In the genomic region with DNA sequence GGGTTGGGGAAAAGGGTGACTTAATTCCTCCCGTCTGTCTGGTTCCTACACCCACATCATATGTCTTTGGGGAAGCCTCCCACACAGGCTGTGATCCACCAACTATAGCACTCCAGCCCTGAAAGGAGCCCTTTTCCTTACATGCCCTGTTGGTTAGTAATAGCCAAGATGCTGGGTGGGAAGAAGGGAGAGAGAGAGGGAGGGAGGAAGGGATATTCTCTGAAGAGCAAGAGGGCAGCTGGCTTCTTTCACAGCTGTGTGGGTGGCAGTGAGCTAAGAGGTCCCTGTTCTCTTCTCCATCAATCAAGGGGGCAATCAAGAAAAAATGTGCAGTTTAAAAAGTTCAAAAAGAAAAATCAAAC, we compare ENCODE assay signal across 14 cellular contexts. TPM values are rescaled to one million over a fixed set of nuclear protein-coding genes. Genes with fewer than 3 reads are reported as not detected.
DNase-seq lines count a peak whose midpoint lies in the region; ATAC-seq, FAIRE-seq and TF ChIP-seq lines count a peak whose summit lies in the region.
"Had no signal": no experiment of that assay in that cellular context is flagged by ENCODE, and none has a peak within 500 bp of the region (broad histone marks: within the 10 kb centered on the region; RNA-seq: fewer than 3 reads in every experiment).

No MANE protein-coding gene starts in this region.

- H3K27ac Mint-ChIP-seq in type B pancreatic cell, result no peak overlapping the region
- H3K27ac Mint-ChIP-seq: activated CD4-positive, alpha-beta T cell treated with anti-CD3 and anti-CD28 coated beads, Interleukin-2, amount 10 ng/mL, durations not matched to agents 7 days and 5 days had no signal

- H3K9me3 Mint-ChIP-seq in type B pancreatic cell, result no peaks in the 10 kb centered on the region
- H3K9me3 Mint-ChIP-seq: activated CD4-positive, alpha-beta T cell treated with anti-CD3 and anti-CD28 coated beads, Interleukin-2, amount 10 ng/mL, durations not matched to agents 7 days and 5 days had no signal

- TF ChIP-seq POLR2A in right lobe of liver (IDR thresholded peaks at IDR 0.05), result no peak
- no peak for TF ChIP-seq POLR2A in thyroid gland (IDR thresholded peaks at IDR 0.05)

- H3K27me3 Mint-ChIP-seq in type B pancreatic cell, result no peaks in the 10 kb centered on the region

- in situ Hi-C loops in astrocyte of the spinal cord (cut with HindIII; ENCODE audit: low sequenced_read_pairs), result no loop called here

- no peak for DNase-seq in HTR-8/SVneo (ENCODE audit: insufficient read length, low spot score)
- DNase-seq in astrocyte of the spinal cord (ENCODE audit: low read depth, low spot score), result peak; percentile 54
- DNase-seq in right lobe of liver, result no peak
- DNase-seq in thyroid gland, result no peak
- DNase-seq in type B pancreatic cell (ENCODE audit: extremely low spot score, unreplicated experiment), result no peak
- no peak for DNase-seq in activated CD8-positive, alpha-beta memory T cell treated with anti-CD3 and anti-CD28 coated beads, Interleukin-2, amount 50 U/mL, for 4 hours
- DNase-seq: activated CD4-positive, alpha-beta T cell treated with anti-CD3 and anti-CD28 coated beads, Interleukin-2, amount 10 ng/mL, durations not matched to agents 7 days and 5 days; activated naive CD4-positive, alpha-beta T cell treated with Interleukin-2 at 50 U/mL for 16 hours; KBM-7; posterior cingulate gyrus; stimulated activated CD4-positive, alpha-beta T cell treated with anti-CD3 and anti-CD28 coated beads, Interleukin-2, amount 100 ng/mL, for 48 hours had no signal

- intact Hi-C loops in right lobe of liver (cut with DNase I), result no loop called here
- intact Hi-C loops in thyroid gland (cut with DNase I), result no loop called here

- H3K27me3 ChIP-seq in right lobe of liver (no peaks in the 10 kb centered on the region), thyroid gland (no peaks in the 10 kb centered on the region)

- H3K9me3 ChIP-seq in right lobe of liver, result no peaks in the 10 kb centered on the region
- H3K9me3 ChIP-seq in thyroid gland, result no peaks in the 10 kb centered on the region

- H3K4me3 Mint-ChIP-seq in type B pancreatic cell, result no peak overlapping the region
- H3K4me3 Mint-ChIP-seq: activated CD4-positive, alpha-beta T cell treated with anti-CD3 and anti-CD28 coated beads, Interleukin-2, amount 10 ng/mL, durations not matched to agents 7 days and 5 days had no signal

- peak; percentile 40 for FAIRE-seq in HTR-8/SVneo (lab: Jason Lieb, UNC)
- FAIRE-seq: frontal cortex had no signal

- H3K4me1 Mint-ChIP-seq in type B pancreatic cell (ENCODE audit: unreplicated experiment), result peaks cover 21% of the 10 kb centered on the region
- H3K4me1 Mint-ChIP-seq: activated CD4-positive, alpha-beta T cell treated with anti-CD3 and anti-CD28 coated beads, Interleukin-2, amount 10 ng/mL, durations not matched to agents 7 days and 5 days had no signal

- no peak for TF ChIP-seq CTCF in astrocyte of the spinal cord (IDR thresholded peaks at IDR 0.05; ENCODE audit: low read depth, low read length)
- TF ChIP-seq CTCF in right lobe of liver (IDR thresholded peaks at IDR 0.05), result no peak
- no peak for TF ChIP-seq CTCF in thyroid gland (IDR thresholded peaks at IDR 0.05)
- no peak for TF ChIP-seq CTCF in type B pancreatic cell (conservative IDR thresholded peaks at IDR 0.05)

- WGBS in right lobe of liver (ENCODE audit: insufficient coverage, low coverage, low lambda C conversion rate, missing lambda C conversion rate), result 55% methylated on average over 1 of the region's 1 CpG
- 55 to 77% methylated on average over 1 of the region's 1 CpG for WGBS in thyroid gland, 2 donors

- no peak overlapping the region for H3K4me3 ChIP-seq in astrocyte of the spinal cord (ENCODE audit: low read depth, low read length)
- H3K4me3 ChIP-seq in right lobe of liver, result no peak overlapping the region
- no peak overlapping the region for H3K4me3 ChIP-seq in thyroid gland (replicated peaks in 1 of 3)
- H3K4me3 ChIP-seq: coronary artery had no signal

- H3K4me1 ChIP-seq in right lobe of liver (peaks cover 0 to 7% (median 0%) of the 10 kb centered on the region in 4 donors), thyroid gland (peaks cover 43 to 53% of the 10 kb centered on the region in 2 donors)

- ATAC-seq in right lobe of liver (peak; percentile 19 to 46 (median 30)), GM18520 (IDR thresholded peaks at IDR 0.05; ENCODE audit: unreplicated experiment) (no peak)

- no peaks in the 10 kb centered on the region for H3K36me3 ChIP-seq in right lobe of liver
- H3K36me3 ChIP-seq in thyroid gland, result no peaks in the 10 kb centered on the region

- no peaks in the 10 kb centered on the region for H3K36me3 Mint-ChIP-seq in type B pancreatic cell

- H3K27ac ChIP-seq in right lobe of liver (no peak overlapping the region), thyroid gland (peak overlapping the region; percentile 91 to 94 (median 93))

RNA-seq across cellular contexts. Expression of gene HBEGF, which starts 21.6 kb away (rescaled TPM):
- total RNA-seq in right lobe of liver (1 to 10 TPM in 2 of 6 experiments, under 1 TPM in 4; 0.42 to 1.8 (median 0.78) TPM), thyroid gland (10 to 100 TPM in 3 of 4 donors, 1 to 10 TPM in 1; 5.8 to 13.0 (median 12.6) TPM), type B pancreatic cell (ENCODE audit: low replicate concordance) (4.7 and 4.9 TPM in 2 replicates)

RNA-seq across cellular contexts. Expression of gene PFDN1, which starts 21.9 kb away (rescaled TPM):
- total RNA-seq in right lobe of liver (10 to 100 TPM in 5 of 6 experiments, 1 to 10 TPM in 1; 9.8 to 30.8 (median 14.7) TPM), thyroid gland (100 to 1,000 TPM in 1 of 4 donors, 10 to 100 TPM in 3; 58.2 to 106 (median 87.8) TPM), type B pancreatic cell (ENCODE audit: low replicate concordance) (47.1 and 57.9 TPM in 2 replicates)

RNA-seq across cellular contexts. Expression of gene SLC4A9, which starts 35.2 kb away (rescaled TPM):
- total RNA-seq in right lobe of liver (not detected), thyroid gland (under 1 TPM in 3 of 4 donors, not detected in 1; 0.29 to 0.45 (median 0.29) TPM), type B pancreatic cell (ENCODE audit: low replicate concordance) (0.17 TPM in 1 of 2 replicates, not detected in the other)

Comparison
In these comparisons a context has a peak if more than half of its experiments do, and no peak if none do; other contexts are left out.
1. H3K27ac ChIP-seq: peak in thyroid gland (3 of 3); none in right lobe of liver (0 of 3).